Comparison of ENCODE assay signal across 8 cellular contexts in genomic region chr16:85750021-85750826, GRCh38. TPM values are rescaled to one million over a fixed set of nuclear protein-coding genes. Genes with fewer than 3 reads are reported as not detected.
A peak's percentile ranks its signal among the peaks of the same experiment; 100 is the strongest.
DNase-seq lines count a peak whose midpoint lies in the region; ATAC-seq and TF ChIP-seq lines count a peak whose summit lies in the region.

No MANE protein-coding gene starts in this region.

- no peak for TF ChIP-seq CTCF in WERI-Rb-1 (IDR thresholded peaks at IDR 0.05; ENCODE audit: low read depth, low read length)
- TF ChIP-seq CTCF in fibroblast of pulmonary artery (IDR thresholded peaks at IDR 0.05; ENCODE audit: low read length, missing control alignments): no peak
- TF ChIP-seq CTCF in osteocyte (IDR thresholded peaks at IDR 0.05): no peak

- no peaks in the 10 kb centered on the region for H3K9me3 ChIP-seq in CD4-positive, CD25-positive, alpha-beta regulatory T cell (ENCODE audit: control insufficient read depth in 2 of 2, low read length in 2 of 2)
- H3K9me3 ChIP-seq in WERI-Rb-1 (ENCODE audit: severe bottlenecking): no peaks in the 10 kb centered on the region

- peaks cover 0 to 15% (median 3%) of the 10 kb centered on the region in 4 donors for H3K4me1 Mint-ChIP-seq in CD4-positive, CD25-positive, alpha-beta regulatory T cell
- peaks cover 15% of the 10 kb centered on the region for H3K4me1 Mint-ChIP-seq in osteocyte (ENCODE audit: unreplicated experiment)

- H3K4me1 ChIP-seq in CD4-positive, CD25-positive, alpha-beta regulatory T cell (ENCODE audit: control insufficient read depth, insufficient read depth, low read length, poor library complexity, severe bottlenecking): peaks cover 17% of the 10 kb centered on the region

- H3K27ac ChIP-seq in CD4-positive, CD25-positive, alpha-beta regulatory T cell (ENCODE audit: insufficient read depth, low read length, poor library complexity, severe bottlenecking): no peak overlapping the region
- peak overlapping the region; percentile 85 for H3K27ac ChIP-seq in WERI-Rb-1

- H3K4me3 ChIP-seq in CD4-positive, CD25-positive, alpha-beta regulatory T cell (ENCODE audit: low read depth, low read length): no peak overlapping the region
- H3K4me3 ChIP-seq in WERI-Rb-1 (ENCODE audit: low read depth, low read length) (peak overlapping the region; percentile 63), fibroblast of pulmonary artery (replicated peaks; ENCODE audit: low read depth, low read length) (peak overlapping the region; percentile 61)

- H3K27me3 Mint-ChIP-seq in CD4-positive, CD25-positive, alpha-beta regulatory T cell: peaks cover 62% of the 10 kb centered on the region
- H3K27me3 Mint-ChIP-seq in osteocyte (ENCODE audit: unreplicated experiment): peaks cover 3% of the 10 kb centered on the region

- no peaks in the 10 kb centered on the region for H3K36me3 Mint-ChIP-seq in CD4-positive, CD25-positive, alpha-beta regulatory T cell
- H3K36me3 Mint-ChIP-seq in osteocyte (ENCODE audit: unreplicated experiment): no peaks in the 10 kb centered on the region

- H3K27me3 ChIP-seq in CD4-positive, CD25-positive, alpha-beta regulatory T cell (ENCODE audit: control insufficient read depth, insufficient read depth, low read length): peaks cover 8% of the 10 kb centered on the region
- no peaks in the 10 kb centered on the region for H3K27me3 ChIP-seq in WERI-Rb-1 (ENCODE audit: insufficient read depth, low read depth, severe bottlenecking)

- no peak overlapping the region for H3K27ac Mint-ChIP-seq in CD4-positive, CD25-positive, alpha-beta regulatory T cell
- H3K27ac Mint-ChIP-seq in osteocyte (ENCODE audit: unreplicated experiment): peak overlapping the region; percentile 14

- no peak for DNase-seq in CD4-positive, CD25-positive, alpha-beta regulatory T cell
- DNase-seq in HCEC 1CT (peak; percentile 49), WERI-Rb-1 (peak; percentile 79), fibroblast of pulmonary artery (ENCODE audit: low read depth) (peak; percentile 55), osteocyte (ENCODE audit: extremely low spot score, unreplicated experiment) (no peak)

- H3K9me3 Mint-ChIP-seq in CD4-positive, CD25-positive, alpha-beta regulatory T cell: no peaks in the 10 kb centered on the region
- no peaks in the 10 kb centered on the region for H3K9me3 Mint-ChIP-seq in osteocyte (ENCODE audit: unreplicated experiment)

- peak overlapping the region; percentile 16 to 89 (median 83) for H3K4me3 Mint-ChIP-seq in CD4-positive, CD25-positive, alpha-beta regulatory T cell
- H3K4me3 Mint-ChIP-seq in osteocyte (ENCODE audit: unreplicated experiment): peak overlapping the region; percentile 75

- ATAC-seq in CD4-positive, CD25-positive, alpha-beta regulatory T cell (ENCODE audit: low read depth in 2 of 2): peak in 1 of 2 donors; percentile 23
- ATAC-seq in GM21723 (IDR thresholded peaks at IDR 0.05; ENCODE audit: unreplicated experiment): no peak
- no peak for ATAC-seq in HG03097 (IDR thresholded peaks at IDR 0.05; ENCODE audit: low FRiP score, unreplicated experiment)
- no peak for ATAC-seq in HG03460 (IDR thresholded peaks at IDR 0.05; ENCODE audit: unreplicated experiment)

- H3K36me3 ChIP-seq in CD4-positive, CD25-positive, alpha-beta regulatory T cell (ENCODE audit: control insufficient read depth, insufficient read depth, low read length): no peaks in the 10 kb centered on the region
- H3K36me3 ChIP-seq in WERI-Rb-1: no peaks in the 10 kb centered on the region

RNA-seq across cellular contexts. Expression of gene C16orf74, which starts 0.7 kb away (rescaled TPM):
- 5.5 TPM for total RNA-seq in CD4-positive, CD25-positive, alpha-beta regulatory T cell
- 10 to 100 TPM; 23.9 to 41.6 (median 28.4) TPM for polyA plus RNA-seq in CD4-positive, CD25-positive, alpha-beta regulatory T cell
- 2.1 and 2.4 TPM in 2 replicates for total RNA-seq in osteocyte

RNA-seq across cellular contexts. Expression of gene EMC8, which starts 49.1 kb away (rescaled TPM):
- total RNA-seq in CD4-positive, CD25-positive, alpha-beta regulatory T cell: 36.9 TPM
- polyA plus RNA-seq in CD4-positive, CD25-positive, alpha-beta regulatory T cell: 10 to 100 TPM; 23.7 to 33.3 (median 26.5) TPM
- 34.3 and 35.5 TPM in 2 replicates for total RNA-seq in osteocyte

RNA-seq across cellular contexts. Expression of gene COX4I1, which starts 49.3 kb away (rescaled TPM):
- total RNA-seq in CD4-positive, CD25-positive, alpha-beta regulatory T cell: 476 TPM
- polyA plus RNA-seq in CD4-positive, CD25-positive, alpha-beta regulatory T cell: 1,000 to 10,000 TPM; 1,107 to 1,194 (median 1,127) TPM
- 456 and 476 TPM in 2 replicates for total RNA-seq in osteocyte

Comparison
In these comparisons a context has a peak if more than half of its experiments do, and no peak if none do; other contexts are left out.
1. DNase-seq: peak in HCEC 1CT (single experiment), WERI-Rb-1 (single experiment) and fibroblast of pulmonary artery (single experiment); none in CD4-positive, CD25-positive, alpha-beta regulatory T cell (0 of 3) and osteocyte (single experiment).